Comparison of ENCODE assay signal across 10 cellular contexts in the genomic region with DNA sequence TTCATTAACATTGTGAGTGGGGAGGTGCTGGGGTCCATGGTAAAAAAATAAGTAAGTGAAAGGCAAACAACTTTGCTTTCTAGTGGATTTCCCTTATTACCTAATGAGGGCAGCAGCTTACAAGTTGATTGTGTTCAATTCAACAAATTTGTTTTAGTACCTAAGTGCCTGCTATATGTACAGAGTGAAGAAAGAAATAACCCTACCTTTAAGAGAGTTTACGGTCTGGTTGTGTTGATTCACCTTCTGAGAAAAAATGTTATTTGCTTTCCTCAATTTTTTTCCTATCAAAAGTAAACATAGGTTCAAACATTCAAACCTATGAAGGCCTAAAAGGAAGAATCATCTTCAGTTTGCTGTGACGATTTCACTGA. TPM values are rescaled to one million over a fixed set of nuclear protein-coding genes. Genes with fewer than 3 reads are reported as not detected.
DNase-seq lines count a peak whose midpoint lies in the region; ATAC-seq, FAIRE-seq and TF ChIP-seq lines count a peak whose summit lies in the region.
"Had no signal": no experiment of that assay in that cellular context is flagged by ENCODE, and none has a peak within 500 bp of the region (broad histone marks: within the 10 kb centered on the region; RNA-seq: fewer than 3 reads in every experiment).

No MANE protein-coding gene starts in this region.

- TF ChIP-seq POLR2A in A549 (IDR thresholded peaks at IDR 0.05; ENCODE audit: low read length) (no peak), Peyer's patch (IDR thresholded peaks at IDR 0.05) (no peak)

- peaks cover 21% of the 10 kb centered on the region for H3K27me3 Mint-ChIP-seq in neural progenitor cell (ENCODE audit: insufficient read depth, low read depth)

- H3K4me1 ChIP-seq in A549, result peaks cover 34% of the 10 kb centered on the region
- peaks cover 10% of the 10 kb centered on the region for H3K4me1 ChIP-seq in HUES6 (ENCODE audit: control insufficient read depth, insufficient read depth, low read length)
- peaks cover 12% of the 10 kb centered on the region for H3K4me1 ChIP-seq in endocrine pancreas (ENCODE audit: control insufficient read depth, insufficient read depth, low read length)
- peaks cover 11% of the 10 kb centered on the region for H3K4me1 ChIP-seq in neural progenitor cell
- peaks cover 0 to 23% (median 10%) of the 10 kb centered on the region in 4 donors for H3K4me1 ChIP-seq in Peyer's patch

- peaks cover 16% of the 10 kb centered on the region for H3K79me2 ChIP-seq in neural progenitor cell (ENCODE audit: low read depth)

- no peak overlapping the region for H2AFZ ChIP-seq in neural progenitor cell (replicated peaks)

- H3K4me3 ChIP-seq in A549 (no peak overlapping the region), HUES6 (ENCODE audit: low read depth, low read length) (peak overlapping the region; percentile 86), endocrine pancreas (ENCODE audit: control insufficient read depth, insufficient read depth, low read length) (peak overlapping the region; percentile 81), neural progenitor cell (peak overlapping the region; percentile 76), Peyer's patch (no peak overlapping the region)

- peaks cover 25% of the 10 kb centered on the region for H3K4me1 Mint-ChIP-seq in neural progenitor cell

- no peak for FAIRE-seq in A549 (lab: Jason Lieb, UNC)

- CTCF ChIA-PET in A549 (lab: Yijun Ruan, JAX), result no interaction called here

- H3K9ac ChIP-seq in HUES6 (ENCODE audit: low read length), result no peak overlapping the region
- no peak overlapping the region for H3K9ac ChIP-seq in endocrine pancreas (ENCODE audit: control insufficient read depth, insufficient read depth, low read length)
- H3K9ac ChIP-seq in neural progenitor cell, result no peak overlapping the region
- H3K9ac ChIP-seq: BLaER1 had no signal

- no peaks in the 10 kb centered on the region for H3K9me3 ChIP-seq in A549
- H3K9me3 ChIP-seq in HUES6 (ENCODE audit: control insufficient read depth, insufficient read depth, low read depth, low read length), result no peaks in the 10 kb centered on the region
- H3K9me3 ChIP-seq in endocrine pancreas (ENCODE audit: control insufficient read depth, low read length), result no peaks in the 10 kb centered on the region
- no peaks in the 10 kb centered on the region for H3K9me3 ChIP-seq in neural progenitor cell (ENCODE audit: low read depth)
- no peaks in the 10 kb centered on the region for H3K9me3 ChIP-seq in Peyer's patch
- H3K9me3 ChIP-seq: BLaER1 had no signal

- TF ChIP-seq EP300 in A549 (IDR thresholded peaks at IDR 0.05), result no peak

- H3K4me2 ChIP-seq in A549 (peak overlapping the region; percentile 87), neural progenitor cell (peak overlapping the region; percentile 99)

- H3K9me3 Mint-ChIP-seq in neural progenitor cell, result no peaks in the 10 kb centered on the region

- WGBS in A549 (ENCODE audit: missing lambda C conversion rate), result 33% methylated on average over 2 of the region's 2 CpGs

- peaks cover 23% of the 10 kb centered on the region for H3F3A ChIP-seq in neural progenitor cell (ENCODE audit: low read depth)

- TF ChIP-seq CTCF in A549 (IDR thresholded peaks at IDR 0.05), result 0 out of 3 replicates have a peak, but pooled peaks have one; percentile 16
- TF ChIP-seq CTCF in neural progenitor cell (IDR thresholded peaks at IDR 0.05), result no peak
- no peak for TF ChIP-seq CTCF in Peyer's patch (IDR thresholded peaks at IDR 0.05)

- H4K20me1 ChIP-seq in neural progenitor cell (ENCODE audit: low read depth), result peaks cover 19% of the 10 kb centered on the region

- H3K36me3 Mint-ChIP-seq in neural progenitor cell, result no peaks in the 10 kb centered on the region

- TF ChIP-seq RAD21 in A549 (conservative IDR thresholded peaks at IDR 0.05 in 1 of 2, IDR thresholded peaks at IDR 0.05 in 1 of 2), result peak in 1 of 2 experiments; percentile 10; a peak in 1 of 5 replicates

- DNase-seq in A549 (ENCODE audit: low read depth in 1 of 2, low spot score in 1 of 2) (peak in 1 of 2 experiments; percentile 20), neural progenitor cell (ENCODE audit: low spot score) (no peak), Peyer's patch (no peak), SIG-M5 treated with dmso at 0.1 percent for 504 hours (lab: John Stamatoyannopoulos, UW; ENCODE audit: unreplicated experiment) (no peak)
- DNase-seq: T1000 had no signal

- peak overlapping the region; percentile 90 for H3K4me3 Mint-ChIP-seq in neural progenitor cell

- no peak overlapping the region for H3K27ac Mint-ChIP-seq in neural progenitor cell

- ATAC-seq in A549 (no peak), GM21447 (IDR thresholded peaks at IDR 0.05; ENCODE audit: unreplicated experiment) (no peak), GM18858 (IDR thresholded peaks at IDR 0.05; ENCODE audit: unreplicated experiment) (no peak)

- no peaks in the 10 kb centered on the region for H3K36me3 ChIP-seq in HUES6 (ENCODE audit: control insufficient read depth, insufficient read depth, low read length)
- no peaks in the 10 kb centered on the region for H3K36me3 ChIP-seq in endocrine pancreas (ENCODE audit: control insufficient read depth, insufficient read depth, low read length)
- H3K36me3 ChIP-seq in neural progenitor cell, result no peaks in the 10 kb centered on the region
- no peaks in the 10 kb centered on the region for H3K36me3 ChIP-seq in Peyer's patch
- H3K36me3 ChIP-seq: BLaER1 had no signal

- POLR2A ChIA-PET in A549 (lab: Yijun Ruan, JAX), result no interaction called here

- H3K27me3 ChIP-seq in HUES6 (ENCODE audit: control insufficient read depth, insufficient read depth, low read length) (no peaks in the 10 kb centered on the region), endocrine pancreas (ENCODE audit: control insufficient read depth, insufficient read depth, low read length) (no peaks in the 10 kb centered on the region), neural progenitor cell (peaks cover 36% of the 10 kb centered on the region), Peyer's patch (no peaks in the 10 kb centered on the region)

- no peak overlapping the region for H3K27ac ChIP-seq in A549
- no peak overlapping the region for H3K27ac ChIP-seq in HUES6 (ENCODE audit: low read depth, low read length)
- no peak overlapping the region for H3K27ac ChIP-seq in neural progenitor cell
- H3K27ac ChIP-seq in Peyer's patch, result peak overlapping the region in 1 of 4 donors; percentile 88
- H3K27ac ChIP-seq: BLaER1 had no signal

TF ChIP-seq in A549, 52 proteins besides CTCF, POLR2A, EP300 and RAD21:
- TF ChIP-seq KDM1A (IDR thresholded peaks at IDR 0.05; ENCODE audit: low read depth), result no peak
- no peak for TF ChIP-seq NR3C1 (IDR thresholded peaks at IDR 0.05)
- TF ChIP-seq JUNB (IDR thresholded peaks at IDR 0.05), result no peak
- TF ChIP-seq MAFK (IDR thresholded peaks at IDR 0.05; ENCODE audit: partially characterized antibody), result no peak
- TF ChIP-seq NPAS2 (CRISPR knock-in tag; IDR thresholded peaks at IDR 0.05; ENCODE audit: borderline replicate concordance), result no peak
- TF ChIP-seq RFX5 (IDR thresholded peaks at IDR 0.05), result no peak
- TF ChIP-seq, protein P1, sequence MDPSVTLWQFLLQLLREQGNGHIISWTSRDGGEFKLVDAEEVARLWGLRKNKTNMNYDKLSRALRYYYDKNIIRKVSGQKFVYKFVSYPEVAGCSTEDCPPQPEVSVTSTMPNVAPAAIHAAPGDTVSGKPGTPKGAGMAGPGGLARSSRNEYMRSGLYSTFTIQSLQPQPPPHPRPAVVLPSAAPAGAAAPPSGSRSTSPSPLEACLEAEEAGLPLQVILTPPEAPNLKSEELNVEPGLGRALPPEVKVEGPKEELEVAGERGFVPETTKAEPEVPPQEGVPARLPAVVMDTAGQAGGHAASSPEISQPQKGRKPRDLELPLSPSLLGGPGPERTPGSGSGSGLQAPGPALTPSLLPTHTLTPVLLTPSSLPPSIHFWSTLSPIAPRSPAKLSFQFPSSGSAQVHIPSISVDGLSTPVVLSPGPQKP (IDR thresholded peaks at IDR 0.05; ENCODE audit: low read depth, low read length), result no peak
- TF ChIP-seq, protein P2, sequence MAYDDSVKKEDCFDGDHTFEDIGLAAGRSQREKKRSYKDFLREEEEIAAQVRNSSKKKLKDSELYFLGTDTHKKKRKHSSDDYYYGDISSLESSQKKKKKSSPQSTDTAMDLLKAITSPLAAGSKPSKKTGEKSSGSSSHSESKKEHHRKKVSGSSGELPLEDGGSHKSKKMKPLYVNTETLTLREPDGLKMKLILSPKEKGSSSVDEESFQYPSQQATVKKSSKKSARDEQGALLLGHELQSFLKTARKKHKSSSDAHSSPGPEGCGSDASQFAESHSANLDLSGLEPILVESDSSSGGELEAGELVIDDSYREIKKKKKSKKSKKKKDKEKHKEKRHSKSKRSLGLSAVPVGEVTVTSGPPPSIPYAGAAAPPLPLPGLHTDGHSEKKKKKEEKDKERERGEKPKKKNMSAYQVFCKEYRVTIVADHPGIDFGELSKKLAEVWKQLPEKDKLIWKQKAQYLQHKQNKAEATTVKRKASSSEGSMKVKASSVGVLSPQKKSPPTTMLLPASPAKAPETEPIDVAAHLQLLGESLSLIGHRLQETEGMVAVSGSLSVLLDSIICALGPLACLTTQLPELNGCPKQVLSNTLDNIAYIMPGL (CRISPR knock-in tag; IDR thresholded peaks at IDR 0.05; ENCODE audit: borderline replicate concordance), result no peak
- no peak for TF ChIP-seq KDM5A (IDR thresholded peaks at IDR 0.05)
- TF ChIP-seq, protein P3, sequence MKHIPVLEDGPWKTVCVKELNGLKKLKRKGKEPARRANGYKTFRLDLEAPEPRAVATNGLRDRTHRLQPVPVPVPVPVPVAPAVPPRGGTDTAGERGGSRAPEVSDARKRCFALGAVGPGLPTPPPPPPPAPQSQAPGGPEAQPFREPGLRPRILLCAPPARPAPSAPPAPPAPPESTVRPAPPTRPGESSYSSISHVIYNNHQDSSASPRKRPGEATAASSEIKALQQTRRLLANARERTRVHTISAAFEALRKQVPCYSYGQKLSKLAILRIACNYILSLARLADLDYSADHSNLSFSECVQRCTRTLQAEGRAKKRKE (CRISPR knock-in tag; IDR thresholded peaks at IDR 0.05; ENCODE audit: low read depth), result no peak
- TF ChIP-seq ESRRA (IDR thresholded peaks at IDR 0.05; ENCODE audit: borderline replicate concordance, low read length), result no peak
- no peak for TF ChIP-seq BHLHE40 (IDR thresholded peaks at IDR 0.05; ENCODE audit: low read depth, low read length)

RNA-seq across cellular contexts. Expression of a gene that starts 1.6 kb away (rescaled TPM):
- polyA plus RNA-seq in A549 (2011; rRNA removed) (126 and 201 TPM in 2 replicates), A549 (2017; fragmentation: RNase III; extraction: RNeasy Plus Mini Kit Qiagen cat#74134 plus additional on column Dnase treatment) (105 to 117 TPM (median 115 TPM) in 3 replicates)
- 23.9 and 24.0 TPM in 2 replicates for polyA plus RNA-seq in A549 (2012; cell fraction: cytosol; rRNA removed)
- polyA plus RNA-seq in A549 (2012; cell fraction: nucleus; rRNA removed), result 235 and 325 TPM in 2 replicates
- polyA minus RNA-seq in A549 (2011; rRNA and poly(A)+ RNA removed), result 264 and 290 TPM in 2 replicates
- total RNA-seq in neural progenitor cell (ENCODE audit: low replicate concordance) (91.3 and 94.2 TPM in 2 replicates), Peyer's patch (100 to 1,000 TPM; 171 to 293 (median 247) TPM)

Comparison
In these comparisons a context has a peak if more than half of its experiments do, and no peak if none do; other contexts are left out.
1. H3K4me3 ChIP-seq: peak in HUES6 (single experiment), endocrine pancreas (single experiment) and neural progenitor cell (single experiment); none in A549 (single experiment) and Peyer's patch (0 of 4).